In genomic region chr4:101306225-101306624, GRCh38 we compare ENCODE assay signal across 9 cellular contexts. TPM values are rescaled to one million over a fixed set of nuclear protein-coding genes. Genes with fewer than 3 reads are reported as not detected.
DNase-seq lines count a peak whose midpoint lies in the region; ATAC-seq and TF ChIP-seq lines count a peak whose summit lies in the region.
"Had no signal": no experiment of that assay in that cellular context is flagged by ENCODE, and none has a peak within 500 bp of the region (broad histone marks: within the 10 kb centered on the region; RNA-seq: fewer than 3 reads in every experiment).

No MANE protein-coding gene starts in this region.

- no peaks in the 10 kb centered on the region for H3K9me3 ChIP-seq in OCI-LY7 (ENCODE audit: low read length)
- H3K9me3 ChIP-seq in SK-N-SH: no peaks in the 10 kb centered on the region

- H3K9me2 ChIP-seq in OCI-LY7 (ENCODE audit: insufficient read depth, low read length): no peaks in the 10 kb centered on the region
- no peaks in the 10 kb centered on the region for H3K9me2 ChIP-seq in SK-N-SH

- H3K27me3 ChIP-seq in SK-N-SH (ENCODE audit: insufficient read depth): no peaks in the 10 kb centered on the region

- H3K9me3 Mint-ChIP-seq in activated CD8-positive, alpha-beta T cell treated with anti-CD3 and anti-CD28 coated beads for 36 hours: no peaks in the 10 kb centered on the region
- no peaks in the 10 kb centered on the region for H3K9me3 Mint-ChIP-seq in stimulated activated effector memory CD8-positive, alpha-beta T cell treated with anti-CD3 and anti-CD28 coated beads, Interleukin-12 subunit alpha, Interleukin-12 subunit beta, amount 100 ng/mL, for 72 hours

- H3K36me3 ChIP-seq in OCI-LY7 (ENCODE audit: insufficient read depth, low read length): no peaks in the 10 kb centered on the region
- no peaks in the 10 kb centered on the region for H3K36me3 ChIP-seq in SK-N-SH (replicated peaks in 1 of 2; ENCODE audit: control insufficient read depth in 1 of 2, insufficient read depth in 2 of 2, low read length in 1 of 2)

- intact Hi-C loops in activated CD8-positive, alpha-beta T cell treated with anti-CD3 and anti-CD28 coated beads for 36 hours (cut with micrococcal nuclease): no loop called here
- intact Hi-C loops in OCI-LY7 (cut with micrococcal nuclease; ENCODE audit: unreplicated experiment): no loop called here

- H3K4me1 ChIP-seq in OCI-LY7 (ENCODE audit: insufficient read depth, low read length, poor library complexity, severe bottlenecking) (no peaks in the 10 kb centered on the region), SK-N-SH (ENCODE audit: control insufficient read depth in 1 of 2, insufficient read depth in 2 of 2, low read depth in 1 of 2, low read length in 1 of 2) (peaks cover 3 to 32% of the 10 kb centered on the region in 2 experiments)

- no peak overlapping the region for H3K4me3 ChIP-seq in OCI-LY7 (ENCODE audit: low read depth, low read length, poor library complexity, severe bottlenecking)
- H3K4me3 ChIP-seq in SK-N-SH (ENCODE audit: low read depth in 2 of 2, low read length in 1 of 2): no peak overlapping the region

- CTCF ChIA-PET in activated CD8-positive, alpha-beta T cell treated with anti-CD3 and anti-CD28 coated beads for 36 hours (lab: Charles Lee): interaction anchor here (0.7 to 1.2 kb wide), 4 partner anchors 24 to 424 kb away, joined by 3 to 4 read pairs (median 3); no protein-coding TSS in a partner anchor
- CTCF ChIA-PET in OCI-LY7 (lab: Charles Lee; ENCODE audit: unreplicated experiment) (no interaction called here), SK-N-SH (lab: Yijun Ruan, JAX) (interaction anchor here (0.7 to 1.1 kb wide), 2 partner anchors 16 to 138 kb away, joined by 3 read pairs; no protein-coding TSS in a partner anchor)

- no peak for TF ChIP-seq EP300 in SK-N-SH (IDR thresholded peaks at IDR 0.05; ENCODE audit: borderline replicate concordance in 1 of 2, low read depth in 1 of 2, low read length in 1 of 2)

- peaks cover 6% of the 10 kb centered on the region for H3F3A ChIP-seq in SK-N-SH (replicated peaks; ENCODE audit: insufficient read depth)

- H3K27me3 Mint-ChIP-seq in activated CD8-positive, alpha-beta T cell treated with anti-CD3 and anti-CD28 coated beads for 36 hours: no peaks in the 10 kb centered on the region

- H3K27ac ChIP-seq in OCI-LY7 (ENCODE audit: low read depth, low read length, poor library complexity, severe bottlenecking) (no peak overlapping the region), SK-N-SH (ENCODE audit: low read depth in 2 of 2, low read length in 1 of 2) (no peak overlapping the region)

- no peaks in the 10 kb centered on the region for H3K36me3 Mint-ChIP-seq in activated CD8-positive, alpha-beta T cell treated with anti-CD3 and anti-CD28 coated beads for 36 hours (ENCODE audit: low read depth)
- H3K36me3 Mint-ChIP-seq in stimulated activated effector memory CD8-positive, alpha-beta T cell treated with anti-CD3 and anti-CD28 coated beads, Interleukin-12 subunit alpha, Interleukin-12 subunit beta, amount 100 ng/mL, for 72 hours: peaks cover 4% of the 10 kb centered on the region

- H3K4me2 ChIP-seq in OCI-LY7 (ENCODE audit: low read length): no peak overlapping the region
- H3K4me2 ChIP-seq in SK-N-SH: no peak overlapping the region

- 94% methylated on average over 3 of the region's 3 CpGs for WGBS in SK-N-SH (ENCODE audit: low lambda C conversion rate)

- H2AFZ ChIP-seq in OCI-LY7 (ENCODE audit: low read length): no peak overlapping the region
- no peak overlapping the region for H2AFZ ChIP-seq in SK-N-SH (ENCODE audit: low read depth)

- TF ChIP-seq RAD21 in SK-N-SH (IDR thresholded peaks at IDR 0.05; ENCODE audit: low read length): no peak

- peak overlapping the region; percentile 46 for H3K27ac Mint-ChIP-seq in activated CD8-positive, alpha-beta T cell treated with anti-CD3 and anti-CD28 coated beads for 36 hours
- H3K27ac Mint-ChIP-seq in stimulated activated effector memory CD8-positive, alpha-beta T cell treated with anti-CD3 and anti-CD28 coated beads, Interleukin-12 subunit alpha, Interleukin-12 subunit beta, amount 100 ng/mL, for 72 hours: peak overlapping the region; percentile 83

- no TSS peak for BruUV-seq in OCI-LY7 (replicated peaks; lab: Mats Ljungman, UMichigan)

- TF ChIP-seq CTCF in activated CD8-positive, alpha-beta T cell treated with anti-CD3 and anti-CD28 coated beads for 36 hours (IDR thresholded peaks at IDR 0.05): no peak
- no peak for TF ChIP-seq CTCF in OCI-LY7 (conservative IDR thresholded peaks at IDR 0.05; ENCODE audit: low read length)
- TF ChIP-seq CTCF in SK-N-SH (IDR thresholded peaks at IDR 0.05): no peak

- peak; percentile 9 to 36 for ATAC-seq in activated CD4-positive, CD25-positive, alpha-beta regulatory T cell treated with anti-CD3 and anti-CD28 coated beads, Interleukin-2, amount 50 U/mL, for 24 hours
- peak; percentile 84 for ATAC-seq in HG02973 (IDR thresholded peaks at IDR 0.05; ENCODE audit: unreplicated experiment)
- ATAC-seq in activated CD8-positive, alpha-beta T cell treated with anti-CD3 and anti-CD28 coated beads for 36 hours: peak; percentile 42
- peak; percentile 76 for ATAC-seq in stimulated activated effector memory CD8-positive, alpha-beta T cell treated with anti-CD3 and anti-CD28 coated beads, Interleukin-12 subunit alpha, Interleukin-12 subunit beta, amount 100 ng/mL, for 72 hours

- no peak for DNase-seq in activated CD4-positive, CD25-positive, alpha-beta regulatory T cell (lab: John Stamatoyannopoulos, UW)
- DNase-seq in activated CD8-positive, alpha-beta T cell treated with anti-CD3 and anti-CD28 coated beads for 36 hours: peak; percentile 13
- no peak for DNase-seq in stimulated activated effector memory CD8-positive, alpha-beta T cell treated with anti-CD3 and anti-CD28 coated beads, Interleukin-12 subunit alpha, Interleukin-12 subunit beta, amount 100 ng/mL, for 72 hours (ENCODE audit: low spot score in 2 of 2)
- DNase-seq in OCI-LY7 (ENCODE audit: low spot score) (no peak), SK-N-SH (no peak), NCI-H446 (lab: John Stamatoyannopoulos, UW) (no peak)
- DNase-seq: NCI-H1930 had no signal

- no peak overlapping the region for H3K9ac ChIP-seq in SK-N-SH

- H4K20me1 ChIP-seq in OCI-LY7 (ENCODE audit: insufficient read depth, low read length): no peaks in the 10 kb centered on the region
- peaks cover 3% of the 10 kb centered on the region; the same call in 1 of the 2 replicates for H4K20me1 ChIP-seq in SK-N-SH (ENCODE audit: insufficient read depth)

- peaks cover 38% of the 10 kb centered on the region for H3K4me1 Mint-ChIP-seq in activated CD8-positive, alpha-beta T cell treated with anti-CD3 and anti-CD28 coated beads for 36 hours (ENCODE audit: low read depth)
- peaks cover 20% of the 10 kb centered on the region for H3K4me1 Mint-ChIP-seq in stimulated activated effector memory CD8-positive, alpha-beta T cell treated with anti-CD3 and anti-CD28 coated beads, Interleukin-12 subunit alpha, Interleukin-12 subunit beta, amount 100 ng/mL, for 72 hours

- H3K79me2 ChIP-seq in OCI-LY7 (ENCODE audit: insufficient read depth, low read depth, low read length) (no peaks in the 10 kb centered on the region), SK-N-SH (ENCODE audit: insufficient read depth) (peaks cover 77% of the 10 kb centered on the region)

- POLR2A ChIA-PET in activated CD8-positive, alpha-beta T cell treated with anti-CD3 and anti-CD28 coated beads for 36 hours (lab: Charles Lee): interaction anchor here (0.8 kb wide), 1 partner anchor 19 kb away, joined by 3 read pairs; no protein-coding TSS in a partner anchor
- POLR2A ChIA-PET in OCI-LY7 (lab: Charles Lee) (interaction anchor here (0.5 to 1.1 kb wide), 9 partner anchors 10 to 757 kb away, joined by 3 to 10 read pairs (median 4); no protein-coding TSS in a partner anchor), SK-N-SH (lab: Yijun Ruan, JAX) (no interaction called here)

- H3K4me3 Mint-ChIP-seq in activated CD8-positive, alpha-beta T cell treated with anti-CD3 and anti-CD28 coated beads for 36 hours: peak overlapping the region; percentile 60
- peak overlapping the region; percentile 58 for H3K4me3 Mint-ChIP-seq in stimulated activated effector memory CD8-positive, alpha-beta T cell treated with anti-CD3 and anti-CD28 coated beads, Interleukin-12 subunit alpha, Interleukin-12 subunit beta, amount 100 ng/mL, for 72 hours

TF ChIP-seq in SK-N-SH, 30 proteins besides CTCF, POLR2A, EP300 and RAD21:
- TF ChIP-seq ELF1 (IDR thresholded peaks at IDR 0.05) (no peak), RXRA (IDR thresholded peaks at IDR 0.05; ENCODE audit: borderline replicate concordance, low read depth) (no peak), SIN3A (IDR thresholded peaks at IDR 0.05; ENCODE audit: borderline replicate concordance, low read depth, low read length) (no peak), TEAD4 (IDR thresholded peaks at IDR 0.05; ENCODE audit: borderline replicate concordance, insufficient read depth) (no peak), MAX (IDR thresholded peaks at IDR 0.05; ENCODE audit: low read depth) (no peak), MXI1 (IDR thresholded peaks at IDR 0.05; ENCODE audit: low read depth, low read length) (no peak), ZBTB33 (IDR thresholded peaks at IDR 0.05; ENCODE audit: borderline replicate concordance, low read depth) (no peak), NFIC (IDR thresholded peaks at IDR 0.05; ENCODE audit: borderline replicate concordance) (no peak)

RNA-seq across cellular contexts. Expression of gene PPP3CA, which starts 41.1 kb away (rescaled TPM):
- total RNA-seq in activated CD8-positive, alpha-beta T cell treated with anti-CD3 and anti-CD28 coated beads for 36 hours: 10 to 100 TPM; 11.8 to 12.7 TPM
- 9.2 and 9.8 TPM in 2 replicates for total RNA-seq in OCI-LY7 (2014; rRNA removed; shearing (Covaris generic))
- 13.6 and 15.1 TPM in 2 replicates for total RNA-seq in OCI-LY7 (2022)
- polyA plus RNA-seq in SK-N-SH (2012; rRNA removed): 10.5 and 10.7 TPM in 2 replicates
- 11.9 and 13.2 TPM in 2 replicates for polyA plus RNA-seq in SK-N-SH (2012; cell fraction: cytosol; rRNA removed)
- polyA plus RNA-seq in SK-N-SH (2012; cell fraction: nucleus; rRNA removed): 4.6 and 7.9 TPM in 2 replicates

Comparison
In these comparisons a context has a peak if more than half of its experiments do, and no peak if none do; other contexts are left out.
1. ATAC-seq: peak in every context shown above with its lines; median percentile 84 in HG02973; 76 in stimulated activated effector memory CD8-positive, alpha-beta T cell treated with anti-CD3 and anti-CD28 coated beads, Interleukin-12 subunit alpha, Interleukin-12 subunit beta, amount 100 ng/mL, for 72 hours; 42 in activated CD8-positive, alpha-beta T cell treated with anti-CD3 and anti-CD28 coated beads for 36 hours; 22 in activated CD4-positive, CD25-positive, alpha-beta regulatory T cell treated with anti-CD3 and anti-CD28 coated beads, Interleukin-2, amount 50 U/mL, for 24 hours.